ENCODE assay signal across 23 cellular contexts in the genomic region with DNA sequence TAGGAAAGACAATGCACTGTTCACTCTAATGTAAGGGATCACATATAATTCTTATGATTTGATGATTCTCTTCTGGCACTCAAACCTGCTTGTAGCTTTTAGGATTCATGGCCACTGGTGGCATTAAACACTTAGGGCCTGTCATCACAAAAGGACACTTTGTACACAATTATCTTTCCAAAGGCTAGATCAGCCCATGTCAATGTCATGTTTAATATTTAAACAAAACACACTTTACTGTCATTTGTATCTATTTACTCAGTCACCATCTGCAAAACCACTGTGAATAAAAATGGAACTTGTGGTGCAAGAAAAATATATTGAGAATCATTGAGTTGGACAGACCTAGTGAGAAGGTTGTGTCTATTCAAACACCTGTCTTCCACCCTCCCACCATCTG.
"Had no signal": no experiment of that assay in that cellular context is flagged by ENCODE, and none has a peak within 500 bp of the region (broad histone marks: within the 10 kb centered on the region; RNA-seq: fewer than 3 reads in every experiment).

No MANE protein-coding gene starts in this region.

- ATAC-seq: activated CD8-positive, alpha-beta T cell treated with anti-CD3 and anti-CD28 coated beads for 36 hours; activated naive CD8-positive, alpha-beta T cell treated with anti-CD3 and anti-CD28 coated beads, Interleukin-2, amount 50 U/mL, for 24 hours; activated T-cell treated with anti-CD3 and anti-CD28 coated beads, Interleukin-2, amount 50 U/mL, for 4 hours; activated T-helper 17 cell treated with anti-CD3 and anti-CD28 coated beads, Interleukin-2, amount 50 U/mL, for 72 hours; effector memory CD8-positive, alpha-beta T cell; gastrocnemius medialis; left cardiac atrium; left ventricle myocardium superior; right lobe of liver; stimulated activated naive CD8-positive, alpha-beta T cell treated with anti-CD3 and anti-CD28 coated beads, Interleukin-15, Interleukin-2, amounts not matched to agents 100 U/mL and 50 U/mL, for 24 hours had no signal

- H3K27ac ChIP-seq: gastrocnemius medialis, hepatocyte, ovary, right lobe of liver, testis, transverse colon had no signal

- DNase-seq: activated B cell treated with CpG ODN at 0.5 μM for 24 hours; activated CD4-positive, alpha-beta T cell treated with anti-CD3 and anti-CD28 coated beads, Interleukin-2, amount 50 U/mL, for 1 hour; activated CD8-positive, alpha-beta T cell treated with anti-CD3 and anti-CD28 coated beads for 36 hours; activated naive CD8-positive, alpha-beta T cell treated with anti-CD3 and anti-CD28 coated beads, Interleukin-2, amount 50 U/mL, for 24 hours; activated T-cell treated with anti-CD3 and anti-CD28 coated beads, Interleukin-2, amount 50 U/mL, for 4 hours; amygdala; caudate nucleus; cortex of kidney; effector memory CD8-positive, alpha-beta T cell; erythroblast; gastrocnemius medialis; left cardiac atrium; left ventricle myocardium superior; mammary epithelial cell; ovary; right lobe of liver; stimulated activated CD4-positive, alpha-beta T cell treated with anti-CD3 and anti-CD28 coated beads, Interleukin-12 subunit alpha, Interleukin-12 subunit beta, amount 100 ng/mL, for 4 hours; stimulated activated CD4-positive, alpha-beta T cell treated with anti-CD3 and anti-CD28 coated beads, Interleukin-4, amount 100 ng/mL, for 1 hour; stimulated activated naive CD8-positive, alpha-beta T cell treated with anti-CD3 and anti-CD28 coated beads, Interleukin-15, Interleukin-2, amounts not matched to agents 100 U/mL and 50 U/mL, for 24 hours; testis; transverse colon had no signal
